8 cellular contexts compared by ENCODE assay signal in genomic region chr1:35708179-35708891, GRCh38. TPM values are rescaled to one million over a fixed set of nuclear protein-coding genes. Genes with fewer than 3 reads are reported as not detected.
A peak's percentile ranks its signal among the peaks of the same experiment; 100 is the strongest.
DNase-seq lines count a peak whose midpoint lies in the region; ATAC-seq and TF ChIP-seq lines count a peak whose summit lies in the region.

No MANE protein-coding gene starts in this region.

- H3K27me3 ChIP-seq in heart left ventricle (peaks cover 4 to 45% (median 33%) of the 10 kb centered on the region in 9 donors), esophagus (ENCODE audit: control insufficient read depth in 1 of 2, insufficient read depth in 2 of 2, low read length in 2 of 2) (peaks cover 3 to 7% of the 10 kb centered on the region in 2 donors), ovary (no peaks in the 10 kb centered on the region)

- H3K36me3 ChIP-seq in heart left ventricle: peaks cover 0 to under 1% (median 0%) of the 10 kb centered on the region in 9 donors
- H3K36me3 ChIP-seq in esophagus (ENCODE audit: control insufficient read depth in 2 of 2, insufficient read depth in 2 of 2, low read length in 1 of 2): no peaks in the 10 kb centered on the region
- no peaks in the 10 kb centered on the region for H3K36me3 ChIP-seq in ovary

- H3K9me3 ChIP-seq in heart left ventricle (no peaks in the 10 kb centered on the region), esophagus (ENCODE audit: control insufficient read depth in 2 of 2, insufficient read depth in 1 of 2, low read depth in 1 of 2, low read length in 1 of 2) (peaks cover 0 to 3% of the 10 kb centered on the region in 2 donors), ovary (no peaks in the 10 kb centered on the region)

- TF ChIP-seq POLR2A in heart left ventricle (IDR thresholded peaks at IDR 0.05): no peak
- TF ChIP-seq POLR2A in ovary (IDR thresholded peaks at IDR 0.05): no peak

- intact Hi-C loops in heart left ventricle (cut with DNase I) (no loop called here), Right ventricle myocardium inferior (cut with DNase I) (no loop called here), ovary (cut with DNase I) (no loop called here)

- H3K27ac ChIP-seq in heart left ventricle (no peak overlapping the region), esophagus (ENCODE audit: low read depth in 2 of 2, low read length in 1 of 2) (no peak overlapping the region), ovary (no peak overlapping the region)

- peak in 2 of 4 donors; percentile 18 to 30 for ATAC-seq in heart left ventricle
- no peak for ATAC-seq in Right ventricle myocardium inferior
- peak; percentile 75 for ATAC-seq in SK-N-SH treated with all-trans-retinoic acid at 6 μM for 48 hours

- no peak for TF ChIP-seq EP300 in ovary (IDR thresholded peaks at IDR 0.05)

- DNase-seq in heart left ventricle (no peak), Right ventricle myocardium inferior (ENCODE audit: missing footprints) (no peak), ovary (no peak), COLO829 (ENCODE audit: low spot score) (no peak), GOT3 (lab: John Stamatoyannopoulos, UW) (no peak), foreskin melanocyte (no peak)

- WGBS in heart left ventricle, 4 donors: 6 to 14% (median 10%) methylated on average over 23 to 40 of the region's 40 CpGs
- 7 to 11% methylated on average over 27 to 40 of the region's 40 CpGs for WGBS in esophagus, 2 donors
- WGBS in ovary, 3 donors: 4 to 10% (median 6%) methylated on average over 20 to 40 of the region's 40 CpGs

- no peak for TF ChIP-seq CTCF in heart left ventricle (IDR thresholded peaks at IDR 0.05)
- TF ChIP-seq CTCF in ovary (IDR thresholded peaks at IDR 0.05): no peak

- H3K4me3 ChIP-seq in heart left ventricle (peak overlapping the region; percentile 31 to 61 (median 52)), esophagus (ENCODE audit: low read depth in 1 of 2, low read length in 2 of 2) (peak overlapping the region; percentile 29 to 55), ovary (peak overlapping the region; percentile 19)

- peaks cover 0 to 16% (median 4%) of the 10 kb centered on the region in 12 donors for H3K4me1 ChIP-seq in heart left ventricle
- H3K4me1 ChIP-seq in esophagus (ENCODE audit: control insufficient read depth in 2 of 2, insufficient read depth in 2 of 2, low read length in 1 of 2): peaks cover 0 to 10% of the 10 kb centered on the region in 2 donors
- peaks cover 3% of the 10 kb centered on the region for H3K4me1 ChIP-seq in ovary (ENCODE audit: insufficient read depth)

TF ChIP-seq in SK-N-SH treated with all-trans-retinoic acid at 6 μM for 48 hours, 23 proteins besides CTCF, POLR2A, EP300 and RAD21:
- TF ChIP-seq ZFP30 (CRISPR knock-in tag; IDR thresholded peaks at IDR 0.05): no peak
- TF ChIP-seq CSDC2 (CRISPR knock-in tag; IDR thresholded peaks at IDR 0.05): no peak
- no peak for TF ChIP-seq TOX (CRISPR knock-in tag; IDR thresholded peaks at IDR 0.05; ENCODE audit: borderline replicate concordance)
- no peak for TF ChIP-seq ZNF8 (CRISPR knock-in tag; IDR thresholded peaks at IDR 0.05)
- no peak for TF ChIP-seq ESRRG (CRISPR knock-in tag; IDR thresholded peaks at IDR 0.05)
- TF ChIP-seq ZNF70 (CRISPR knock-in tag; IDR thresholded peaks at IDR 0.05): 0 out of 2 replicates have a peak, but pooled peaks have one; percentile 15
- TF ChIP-seq BACH2 (CRISPR knock-in tag; IDR thresholded peaks at IDR 0.05; ENCODE audit: borderline replicate concordance): no peak
- no peak for TF ChIP-seq ZFP3 (CRISPR knock-in tag; IDR thresholded peaks at IDR 0.05)

RNA-seq across cellular contexts. Expression of gene C1orf216, which starts 10.3 kb away (rescaled TPM):
- total RNA-seq in heart left ventricle: 10 to 100 TPM in 4 of 9 donors, 1 to 10 TPM in 5; 8.4 to 13.6 (median 9.9) TPM
- 10 to 100 TPM in 1 of 2 donors, 1 to 10 TPM in 1; 5.1 to 14.7 TPM for polyA plus RNA-seq in heart left ventricle
- 9.8 TPM for total RNA-seq in Right ventricle myocardium inferior
- polyA plus RNA-seq in esophagus: 1 to 10 TPM in 1 of 2 donors, under 1 TPM in 1; 0.94 to 2.4 TPM
- total RNA-seq in ovary: 10 to 100 TPM in 5 of 7 donors, 1 to 10 TPM in 2; 8.0 to 13.8 (median 12.1) TPM
- 10 to 100 TPM in 1 of 2 donors, 1 to 10 TPM in 1; 6.5 to 20.0 TPM for polyA plus RNA-seq in ovary
